ENCODE assay signal across 8 cellular contexts in the genomic region with DNA sequence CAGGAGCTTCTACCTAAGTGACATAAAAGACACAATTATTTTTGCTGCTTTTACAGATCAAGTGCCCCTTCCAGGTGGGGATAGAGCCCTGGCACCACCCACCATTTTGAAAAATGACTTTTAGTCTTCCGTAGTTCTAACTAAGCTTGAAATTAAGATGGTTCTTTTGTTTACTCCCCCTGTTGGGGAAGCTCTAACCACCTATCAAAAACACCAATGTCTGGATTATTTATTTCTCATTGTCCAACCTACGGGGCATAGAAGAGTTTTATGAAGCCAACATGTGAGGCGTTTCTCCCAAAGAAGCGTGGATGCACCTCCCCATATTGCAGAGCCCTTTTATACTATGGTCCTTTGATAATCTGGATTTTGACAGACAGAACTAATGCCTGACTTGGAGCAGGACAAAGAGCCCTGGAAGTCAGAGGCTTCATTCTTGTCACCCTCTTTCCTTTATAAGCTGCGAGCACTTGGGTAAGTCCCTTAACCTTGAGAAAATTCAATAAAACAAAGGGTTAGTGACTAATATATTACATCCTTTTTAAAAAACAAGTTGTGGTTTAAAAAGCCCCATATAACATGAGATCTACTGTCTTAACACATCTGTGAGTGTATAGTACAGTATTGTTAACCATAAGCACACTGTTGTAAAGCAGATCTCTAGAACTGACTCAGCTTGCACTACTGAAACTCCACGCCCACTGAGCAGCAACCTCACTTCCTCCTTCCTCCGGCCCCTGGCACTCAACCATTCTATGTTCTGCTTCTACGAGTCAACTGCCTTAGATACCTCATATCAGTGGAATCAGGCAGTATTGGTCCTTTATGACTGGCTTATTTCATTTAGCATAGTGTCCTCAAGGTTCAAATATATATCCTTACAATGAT.
DNase-seq lines count a peak whose midpoint lies in the region; TF ChIP-seq lines count a peak whose summit lies in the region.

No MANE protein-coding gene starts in this region.

- H3K4me1 ChIP-seq in GM23248 (ENCODE audit: insufficient read depth) (peaks cover 18% of the 10 kb centered on the region), MM.1S (ENCODE audit: low read length) (peaks cover 29% of the 10 kb centered on the region)

- H3K79me2 ChIP-seq in GM23248 (ENCODE audit: insufficient read depth) (no peaks in the 10 kb centered on the region; the same call in none of the 2 replicates), MM.1S (ENCODE audit: low read length) (no peaks in the 10 kb centered on the region)

- H3K4me3 ChIP-seq in GM23248: no peak overlapping the region
- H3K4me3 ChIP-seq in MM.1S (ENCODE audit: low read length): peak overlapping the region; percentile 12; the same call in 1 of the 2 replicates

- H3K36me3 ChIP-seq in GM23248 (ENCODE audit: low read depth) (no peaks in the 10 kb centered on the region), MM.1S (replicated peaks; ENCODE audit: insufficient read depth, low read length) (no peaks in the 10 kb centered on the region)

- no peaks in the 10 kb centered on the region for H3K27me3 ChIP-seq in GM23248 (replicated peaks; ENCODE audit: insufficient read depth)
- H3K27me3 ChIP-seq in MM.1S (replicated peaks; ENCODE audit: insufficient read depth, low read length): no peaks in the 10 kb centered on the region

- 0 out of 2 replicates have a peak overlapping the region, but pooled peaks have one; percentile 2 for H3K27ac ChIP-seq in GM23248
- peak overlapping the region; percentile 59; the same call in 1 of the 2 replicates for H3K27ac ChIP-seq in MM.1S (ENCODE audit: low read length)

- WGBS in GM23248 (ENCODE audit: low coverage in 1 of 2, low lambda C conversion rate in 2 of 2, missing lambda C conversion rate in 2 of 2), 2 experiments: 66 to 71% methylated on average over 8 of the region's 8 CpGs

- peaks cover 4% of the 10 kb centered on the region; the same call in 1 of the 2 replicates for H3F3A ChIP-seq in GM23248 (ENCODE audit: insufficient read depth)
- H3F3A ChIP-seq in MM.1S (ENCODE audit: insufficient read depth, low read length): no peaks in the 10 kb centered on the region

- in situ Hi-C loops in GM23248 (cut with MboI): no loop called here

- POLR2A ChIA-PET in GM10248 (lab: Yijun Ruan, JAX): no interaction called here

- no peaks in the 10 kb centered on the region for H3K9me2 ChIP-seq in GM23248 (ENCODE audit: insufficient read depth)
- H3K9me2 ChIP-seq in MM.1S (replicated peaks; ENCODE audit: insufficient read depth, low read length): no peaks in the 10 kb centered on the region

- DNase-seq in GM10248 (ENCODE audit: extremely low spot score): peak; percentile 83
- DNase-seq in GM23248: peak; percentile 85
- DNase-seq in MM.1S: peak; percentile 89
- DNase-seq in activated CD8-positive, alpha-beta memory T cell treated with anti-CD3 and anti-CD28 coated beads for 24 hours: peak; percentile 82
- DNase-seq in germinal center (ENCODE audit: low spot score): peak; percentile 80
- DNase-seq in stimulated activated CD8-positive, alpha-beta memory T cell treated with anti-CD3 and anti-CD28 coated beads, Interleukin-7, amount 100 ng/mL, for 1 hour (ENCODE audit: low read depth in 2 of 2): peak; percentile 18 to 44
- DNase-seq in SW 1271 (lab: John Stamatoyannopoulos, UW): no peak
- no peak for DNase-seq in NCI-H128 (lab: John Stamatoyannopoulos, UW; ENCODE audit: unreplicated experiment)

- no peak for TF ChIP-seq CTCF in GM10248 (IDR thresholded peaks at IDR 0.05; ENCODE audit: control extremely low read depth, extremely low read depth, low read depth, missing control alignments)
- no peak for TF ChIP-seq CTCF in MM.1S (IDR thresholded peaks at IDR 0.05; ENCODE audit: low read length)

- CTCF ChIA-PET in GM10248 (lab: Yijun Ruan, JAX): interaction anchor here (1.1 to 1.3 kb wide), 2 partner anchors 9 to 68 kb away, joined by 4 to 5 read pairs; a partner anchor contains a TSS

- H3K4me2 ChIP-seq in GM23248 (ENCODE audit: unreplicated experiment) (no peak overlapping the region), MM.1S (ENCODE audit: low read depth, low read length) (peak overlapping the region; percentile 58)

- H3K9ac ChIP-seq in GM23248: no peak overlapping the region
- no peak overlapping the region for H3K9ac ChIP-seq in MM.1S (ENCODE audit: low read length)

- H4K20me1 ChIP-seq in GM23248 (ENCODE audit: insufficient read depth): no peaks in the 10 kb centered on the region
- H4K20me1 ChIP-seq in MM.1S (ENCODE audit: insufficient read depth, low read length): no peaks in the 10 kb centered on the region

- no peaks in the 10 kb centered on the region for H3K9me3 ChIP-seq in GM23248 (ENCODE audit: low read depth)
- no peaks in the 10 kb centered on the region for H3K9me3 ChIP-seq in MM.1S (replicated peaks; ENCODE audit: insufficient read depth, low read length)

- H2AFZ ChIP-seq in GM23248 (no peak overlapping the region; the same call in 1 of the 2 replicates), MM.1S (ENCODE audit: low read length) (peak overlapping the region; percentile 55)

Comparison
In these comparisons a context has a peak if more than half of its experiments do, and no peak if none do; other contexts are left out.
1. DNase-seq: peak in GM10248 (single experiment), GM23248 (single experiment), MM.1S (single experiment), activated CD8-positive, alpha-beta memory T cell treated with anti-CD3 and anti-CD28 coated beads for 24 hours (single experiment), germinal center (single experiment) and stimulated activated CD8-positive, alpha-beta memory T cell treated with anti-CD3 and anti-CD28 coated beads, Interleukin-7, amount 100 ng/mL, for 1 hour (2 of 2); none in SW 1271 (0 of 2) and NCI-H128 (single experiment).